10 cellular contexts compared by ENCODE assay signal in the genomic region with DNA sequence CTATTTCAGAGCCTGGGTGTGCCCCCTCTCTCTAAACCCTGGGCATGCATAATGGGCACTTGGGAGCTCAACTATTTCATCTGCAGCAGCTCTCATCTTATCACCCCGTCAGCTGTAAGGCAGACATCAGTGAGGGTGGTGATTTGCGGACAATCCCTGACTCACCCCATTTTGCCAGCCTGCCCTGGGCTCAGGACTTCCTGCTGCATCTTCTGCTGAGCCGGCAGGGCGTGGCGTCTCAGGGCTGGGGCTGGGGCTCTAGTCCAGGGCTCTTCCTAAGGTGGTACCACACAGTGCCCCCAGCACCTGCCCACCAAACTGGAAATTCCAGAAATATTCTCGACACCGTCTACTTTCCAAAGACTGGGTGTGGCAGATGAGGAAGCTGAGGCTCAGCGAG. TPM values are rescaled to one million over a fixed set of nuclear protein-coding genes. Genes with fewer than 3 reads are reported as not detected.
DNase-seq lines count a peak whose midpoint lies in the region; ATAC-seq lines count a peak whose summit lies in the region.
"Had no signal": no experiment of that assay in that cellular context is flagged by ENCODE, and none has a peak within 500 bp of the region (broad histone marks: within the 10 kb centered on the region; RNA-seq: fewer than 3 reads in every experiment).

No MANE protein-coding gene starts in this region.

- no peaks in the 10 kb centered on the region for H3K36me3 ChIP-seq in effector memory CD4-positive, alpha-beta T cell (ENCODE audit: control insufficient read depth, insufficient read depth, low read length)
- H3K36me3 ChIP-seq: adrenal gland had no signal

- H3K9me3 ChIP-seq in effector memory CD4-positive, alpha-beta T cell (ENCODE audit: control insufficient read depth, low read length): no peaks in the 10 kb centered on the region
- H3K9me3 ChIP-seq: adrenal gland had no signal

- no peaks in the 10 kb centered on the region for H3K9me3 Mint-ChIP-seq in activated CD4-positive, alpha-beta T cell treated with anti-CD3 and anti-CD28 coated beads, Interleukin-2, amount 10 ng/mL, durations not matched to agents 24 days and 14 days

- peak overlapping the region; percentile 98 for H3K4me3 Mint-ChIP-seq in activated CD4-positive, alpha-beta T cell treated with anti-CD3 and anti-CD28 coated beads, Interleukin-2, amount 10 ng/mL, durations not matched to agents 24 days and 14 days

- peaks cover 23% of the 10 kb centered on the region for H3K36me3 Mint-ChIP-seq in activated CD4-positive, alpha-beta T cell treated with anti-CD3 and anti-CD28 coated beads, Interleukin-2, amount 10 ng/mL, durations not matched to agents 24 days and 14 days (ENCODE audit: low read depth)

- ATAC-seq in GM21619 (IDR thresholded peaks at IDR 0.05; ENCODE audit: unreplicated experiment): no peak

- peak overlapping the region; percentile 96 for H3K27ac Mint-ChIP-seq in activated CD4-positive, alpha-beta T cell treated with anti-CD3 and anti-CD28 coated beads, Interleukin-2, amount 10 ng/mL, durations not matched to agents 24 days and 14 days

- peak overlapping the region; percentile 61 for H3K4me3 ChIP-seq in effector memory CD4-positive, alpha-beta T cell (ENCODE audit: insufficient read depth, low read depth, low read length, poor library complexity, severe bottlenecking)
- H3K4me3 ChIP-seq: adrenal gland had no signal

- peak overlapping the region; percentile 85 for H3K27ac ChIP-seq in effector memory CD4-positive, alpha-beta T cell (ENCODE audit: insufficient read depth, low read length, poor library complexity, severe bottlenecking)

- H3K27me3 Mint-ChIP-seq in activated CD4-positive, alpha-beta T cell treated with anti-CD3 and anti-CD28 coated beads, Interleukin-2, amount 10 ng/mL, durations not matched to agents 24 days and 14 days: no peaks in the 10 kb centered on the region

- peaks cover 58% of the 10 kb centered on the region for H3K4me1 ChIP-seq in effector memory CD4-positive, alpha-beta T cell (ENCODE audit: control insufficient read depth, insufficient read depth, low read length, poor library complexity, severe bottlenecking)

- DNase-seq in M059J (ENCODE audit: low read depth): peak; percentile 31
- DNase-seq in activated CD4-positive, alpha-beta T cell treated with anti-CD3 and anti-CD28 coated beads, Interleukin-2, amount 10 ng/mL, durations not matched to agents 24 days and 14 days: peak; percentile 85
- DNase-seq in effector memory CD4-positive, alpha-beta T cell: peak; percentile 45 to 58 (median 46)
- peak; percentile 60 for DNase-seq in stimulated activated CD4-positive, alpha-beta T cell treated with anti-CD3 and anti-CD28 coated beads, Interleukin-4, amount 100 ng/mL, for 1 hour
- DNase-seq in GOT3 (lab: John Stamatoyannopoulos, UW): no peak
- no peak for DNase-seq in epidermal melanocyte (ENCODE audit: insufficient read length, low spot score)
- DNase-seq in NCI-H1105 (lab: John Stamatoyannopoulos, UW): no peak
- DNase-seq: NCI-H2171 treated with DMSO at 0.1 percent for 48 hours had no signal

- H3K27me3 ChIP-seq in effector memory CD4-positive, alpha-beta T cell (replicated peaks; ENCODE audit: control insufficient read depth, insufficient read depth, low read length, poor library complexity, severe bottlenecking): no peaks in the 10 kb centered on the region
- H3K27me3 ChIP-seq: adrenal gland had no signal

- intact Hi-C loops in activated CD4-positive, alpha-beta T cell treated with anti-CD3 and anti-CD28 coated beads, Interleukin-2, amount 10 ng/mL, durations not matched to agents 24 days and 14 days (cut with micrococcal nuclease): no loop called here

- peaks cover 58% of the 10 kb centered on the region for H3K4me1 Mint-ChIP-seq in activated CD4-positive, alpha-beta T cell treated with anti-CD3 and anti-CD28 coated beads, Interleukin-2, amount 10 ng/mL, durations not matched to agents 24 days and 14 days

RNA-seq across cellular contexts. Expression of a gene that starts 0.9 kb away (rescaled TPM):
- not detected in 2 replicates for total RNA-seq in M059J (2014; rRNA removed; shearing (Covaris generic))
- total RNA-seq in activated CD4-positive, alpha-beta T cell treated with anti-CD3 and anti-CD28 coated beads, Interleukin-2, amount 10 ng/mL, durations not matched to agents 24 days and 14 days: 182 and 186 TPM in 2 replicates

Comparison
In these comparisons a context has a peak if more than half of its experiments do, and no peak if none do; other contexts are left out.
1. DNase-seq: peak in M059J (single experiment), activated CD4-positive, alpha-beta T cell treated with anti-CD3 and anti-CD28 coated beads, Interleukin-2, amount 10 ng/mL, durations not matched to agents 24 days and 14 days (single experiment), effector memory CD4-positive, alpha-beta T cell (3 of 3) and stimulated activated CD4-positive, alpha-beta T cell treated with anti-CD3 and anti-CD28 coated beads, Interleukin-4, amount 100 ng/mL, for 1 hour (single experiment); none in GOT3 (single experiment), epidermal melanocyte (single experiment) and NCI-H1105 (single experiment).
2. RNA of a gene that starts 0.9 kb away (total RNA-seq): 182 to 186 TPM in activated CD4-positive, alpha-beta T cell treated with anti-CD3 and anti-CD28 coated beads, Interleukin-2, amount 10 ng/mL, durations not matched to agents 24 days and 14 days; not detected in M059J; every median in the first group is over 100 times any median in the second.